4 cellular contexts compared by ENCODE assay signal in genomic region chr2:47185098-47185497, GRCh38.
A peak's percentile ranks its signal among the peaks of the same experiment; 100 is the strongest.
TF ChIP-seq lines count a peak whose summit lies in the region.
"Not testable (repeated sequence)": the region's sequence is repeated elsewhere in the genome, so short reads cannot be mapped to it uniquely, and the experiment has no call there.

No MANE protein-coding gene starts in this region.

TF ChIP-seq in A549, 52 proteins besides CTCF, POLR2A, EP300 and RAD21:
- not testable (repeated sequence) for TF ChIP-seq FOSL2 (IDR thresholded peaks at IDR 0.05)
- peak; percentile 43; the same call in 1 of the 2 replicates for TF ChIP-seq FOSL2 (CRISPR knock-in tag; IDR thresholded peaks at IDR 0.05)
TF ChIP-seq in A549: peak in this region for 1; not testable (repeated sequence) for 51.

TF ChIP-seq in HEK293, 187 proteins besides CTCF, POLR2A, EP300 and RAD21:
- peak; percentile 66 for TF ChIP-seq GLIS1 (tag by site-specific recombination; IDR thresholded peaks at IDR 0.05)

TF ChIP-seq in K562, 482 proteins besides CTCF, POLR2A, EP300 and RAD21:
- TF ChIP-seq ARID1B (IDR thresholded peaks at IDR 0.05) (peak; percentile 76), ZEB2 (IDR thresholded peaks at IDR 0.05) (peak; percentile 84), KDM1A (IDR thresholded peaks at IDR 0.05) (0 out of 4 replicates have a peak, but pooled peaks of 1 of the 2 experiments have one; percentile 25), SMARCA4 (IDR thresholded peaks at IDR 0.05) (peak; percentile 79), CBFA2T3 (IDR thresholded peaks at IDR 0.05) (peak; percentile 50), ADNP (tag; IDR thresholded peaks at IDR 0.05) (peak; percentile 85), C11orf30 (IDR thresholded peaks at IDR 0.05; ENCODE audit: low read depth) (peak; percentile 5; the same call in 1 of the 2 replicates), FOSL1 (tag; conservative IDR thresholded peaks at IDR 0.05) (peak; percentile 74), SMARCE1 (IDR thresholded peaks at IDR 0.05) (peak; percentile 80), TCF3 (CRISPR knock-in tag; IDR thresholded peaks at IDR 0.05) (peak; percentile 33; the same call in 1 of the 2 replicates), ATF3 (IDR thresholded peaks at IDR 0.05) (peak; percentile 80), DPF2 (IDR thresholded peaks at IDR 0.05) (peak; percentile 88), GTF3C2 (IDR thresholded peaks at IDR 0.05; ENCODE audit: borderline replicate concordance, extremely low read depth, insufficient read length) (peak; percentile 12), JUND (IDR thresholded peaks at IDR 0.05; ENCODE audit: borderline replicate concordance, low read depth, low read length) (peak; percentile 84), JUND (tag; IDR thresholded peaks at IDR 0.05; ENCODE audit: borderline replicate concordance, low read depth, low read length) (peak; percentile 72; the same call in 1 of the 3 replicates)
- not testable (repeated sequence) for TF ChIP-seq ATF3 (CRISPR knock-in tag; conservative IDR thresholded peaks at IDR 0.05)

TF ChIP-seq in HepG2, 621 proteins besides CTCF, POLR2A, EP300 and RAD21:
- 0 out of 2 replicates have a peak, but pooled peaks have one; percentile 14 for TF ChIP-seq FOSL2 (CRISPR knock-in tag; IDR thresholded peaks at IDR 0.05)
